ENCODE assay signal across 28 cellular contexts in genomic region chr4:180219080-180219479, GRCh38.
"Had no signal": no experiment of that assay in that cellular context is flagged by ENCODE, and none has a peak within 500 bp of the region (broad histone marks: within the 10 kb centered on the region; RNA-seq: fewer than 3 reads in every experiment).

No MANE protein-coding gene starts in this region.

- H3K4me3 ChIP-seq: neural progenitor cell, ovary, psoas muscle, right lobe of liver, sigmoid colon, suprapubic skin, thoracic aorta, thyroid gland, tibial nerve, upper lobe of left lung, vagina had no signal

- H3K4me2 ChIP-seq: neural progenitor cell had no signal

- H3K9me3 ChIP-seq: ovary, psoas muscle, right lobe of liver, sigmoid colon, suprapubic skin, thoracic aorta, thyroid gland, tibial nerve, vagina had no signal

- H3K27me3 ChIP-seq: neural progenitor cell, ovary, right lobe of liver, sigmoid colon, suprapubic skin, thyroid gland, tibial nerve, upper lobe of left lung, vagina had no signal

- H3K9ac ChIP-seq: neural progenitor cell, parathyroid adenoma had no signal

- H3K4me1 ChIP-seq: neural progenitor cell, parathyroid adenoma, psoas muscle, right lobe of liver, sigmoid colon, suprapubic skin, thyroid gland, tibial nerve, upper lobe of left lung, vagina had no signal

- H3K36me3 ChIP-seq: neural progenitor cell, ovary, right lobe of liver, sigmoid colon, suprapubic skin, thoracic aorta, thyroid gland, tibial nerve, upper lobe of left lung, vagina had no signal

- H3K27ac ChIP-seq: neural progenitor cell, ovary, parathyroid adenoma, psoas muscle, right lobe of liver, sigmoid colon, suprapubic skin, thoracic aorta, thyroid gland, tibial nerve, upper lobe of left lung, vagina had no signal

- DNase-seq: naive thymus-derived CD4-positive, alpha-beta T cell; natural killer cell; occipital lobe; ovary; psoas muscle; right cardiac atrium; right lobe of liver; sigmoid colon; small intestine; stimulated activated CD4-positive, alpha-beta T cell treated with anti-CD3 and anti-CD28 coated beads, Interleukin-15, amount 100 ng/mL, for 24 hours; stimulated activated CD4-positive, alpha-beta T cell treated with anti-CD3 and anti-CD28 coated beads, Interleukin-2, amount 100 ng/mL, for 24 hours; stimulated activated CD4-positive, alpha-beta T cell treated with anti-CD3 and anti-CD28 coated beads, Interleukin-2, amount 100 ng/mL, for 48 hours; stimulated activated CD4-positive, alpha-beta T cell treated with anti-CD3 and anti-CD28 coated beads, Interleukin-4, amount 100 ng/mL, for 24 hours; stimulated activated naive B cell treated with anti-CD40 and anti-IgM and Interleukin-4, amounts not matched to agents 10 μg/mL and 1 μg/mL and 100 μg/mL, for 72 hours; stimulated activated naive CD8-positive, alpha-beta T cell treated with anti-CD3 and anti-CD28 coated beads, Interleukin-15, amount 100 ng/mL, for 72 hours; stimulated activated naive CD8-positive, alpha-beta T cell treated with anti-CD3 and anti-CD28 coated beads, Interleukin-15, Interleukin-2, amounts not matched to agents 100 U/mL and 50 U/mL, for 24 hours; substantia nigra; thyroid gland; trophoblast cell; upper lobe of left lung had no signal

- H2AFZ ChIP-seq: neural progenitor cell, parathyroid adenoma had no signal

- ATAC-seq: naive thymus-derived CD4-positive, alpha-beta T cell; natural killer cell; psoas muscle; right cardiac atrium; right lobe of liver; stimulated activated effector memory CD8-positive, alpha-beta T cell treated with anti-CD3 and anti-CD28 coated beads, Interleukin-12 subunit alpha, Interleukin-12 subunit beta, amount 100 ng/mL, for 72 hours; stimulated activated naive B cell treated with anti-CD40 and anti-IgM and Interleukin-4, amounts not matched to agents 10 μg/mL and 1 μg/mL and 100 μg/mL, for 72 hours; stimulated activated naive CD8-positive, alpha-beta T cell treated with anti-CD3 and anti-CD28 coated beads, Interleukin-15, amount 100 ng/mL, for 72 hours; stimulated activated naive CD8-positive, alpha-beta T cell treated with anti-CD3 and anti-CD28 coated beads, Interleukin-15, Interleukin-2, amounts not matched to agents 100 U/mL and 50 U/mL, for 24 hours had no signal

- FAIRE-seq: small intestine, urothelium cell line had no signal
